ENCODE assay signal across 15 cellular contexts in the genomic region with DNA sequence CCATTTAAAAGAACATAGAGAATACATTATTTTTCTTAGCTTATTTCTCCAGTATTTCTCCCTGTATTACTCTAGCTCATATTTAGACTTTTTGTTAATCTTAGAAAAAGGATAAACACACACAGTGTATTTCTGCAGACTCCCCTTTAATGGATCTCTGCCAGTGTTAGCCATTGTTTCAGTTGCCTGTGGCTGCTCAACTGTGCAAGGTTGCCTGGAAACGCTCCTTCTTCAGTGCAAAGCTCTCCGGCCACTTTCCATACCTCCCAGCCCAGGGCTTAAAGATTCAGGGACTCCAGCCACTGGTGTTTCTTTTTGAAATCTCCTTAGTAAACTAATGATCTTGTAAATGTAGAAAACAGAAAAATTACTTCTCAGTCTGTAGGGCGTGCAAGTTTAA.
DNase-seq lines count a peak whose midpoint lies in the region; ATAC-seq and TF ChIP-seq lines count a peak whose summit lies in the region.
"Had no signal": no experiment of that assay in that cellular context is flagged by ENCODE, and none has a peak within 500 bp of the region (broad histone marks: within the 10 kb centered on the region; RNA-seq: fewer than 3 reads in every experiment).

No MANE protein-coding gene starts in this region.

- H3K27me3 Mint-ChIP-seq in CD4-positive, alpha-beta T cell, result no peaks in the 10 kb centered on the region

- no peak for TF ChIP-seq CTCF in astrocyte of the spinal cord (IDR thresholded peaks at IDR 0.05; ENCODE audit: low read depth, low read length)
- TF ChIP-seq CTCF in CD4-positive, alpha-beta T cell (IDR thresholded peaks at IDR 0.05), result no peak

- ATAC-seq in CD4-positive, alpha-beta T cell (ENCODE audit: poor library complexity), result no peak
- ATAC-seq: left ventricle myocardium superior had no signal

- H3K18ac ChIP-seq in mesendoderm (ENCODE audit: low read length), result no peak overlapping the region

- H4K5ac ChIP-seq in mesendoderm (ENCODE audit: low read length), result no peak overlapping the region

- no peaks in the 10 kb centered on the region for H3K79me2 ChIP-seq in mesendoderm (ENCODE audit: control insufficient read depth, insufficient read depth, low read length)

- WGBS in mesendoderm (ENCODE audit: extremely low coverage, insufficient coverage, low lambda C conversion rate), result no CpG with 5 or more reads among the region's 3 CpGs

- H3K27ac Mint-ChIP-seq in CD4-positive, alpha-beta T cell, result no peak overlapping the region

- H3K36me3 Mint-ChIP-seq in CD4-positive, alpha-beta T cell (ENCODE audit: low read depth), result no peaks in the 10 kb centered on the region

- H3K4me1 Mint-ChIP-seq in CD4-positive, alpha-beta T cell (ENCODE audit: low read depth), result no peaks in the 10 kb centered on the region

- H3K56ac ChIP-seq in mesendoderm (ENCODE audit: low read length), result no peak overlapping the region

- no peak overlapping the region for H3K23ac ChIP-seq in mesendoderm (ENCODE audit: low read length)

- no peaks in the 10 kb centered on the region for H3K79me1 ChIP-seq in mesendoderm (ENCODE audit: low read length)

- no peak overlapping the region for H4K8ac ChIP-seq in mesendoderm (ENCODE audit: low read depth, low read length)

- no peak overlapping the region for H3K4me2 ChIP-seq in mesendoderm (ENCODE audit: low read length)
- H3K4me2 ChIP-seq: KMS-11 had no signal

- intact Hi-C loops in CD4-positive, alpha-beta T cell (cut with DNase I, micrococcal nuclease), result no loop called here

- no peaks in the 10 kb centered on the region for H3K36me3 ChIP-seq in mesendoderm (ENCODE audit: control insufficient read depth, insufficient read depth, low read length)
- H3K36me3 ChIP-seq: pancreas had no signal

- H3K27ac ChIP-seq in mesendoderm (ENCODE audit: low read depth, low read length), result no peak overlapping the region
- H3K27ac ChIP-seq in CD4-positive, alpha-beta T cell (ENCODE audit: low read depth, low read length), result no peak overlapping the region
- H3K27ac ChIP-seq: KMS-11, pancreas had no signal

- H2BK120ac ChIP-seq in mesendoderm (ENCODE audit: low read depth, low read length), result no peak overlapping the region

- POLR2A ChIA-PET in CD4-positive, alpha-beta T cell (lab: Charles Lee), result no interaction called here

- no peak overlapping the region for H2AK5ac ChIP-seq in mesendoderm (ENCODE audit: low read length)

- DNase-seq in DMS79 (lab: John Stamatoyannopoulos, UW), result peak; percentile 54
- peak; percentile 87 for DNase-seq in NCI-H2081 treated with DMSO at 0.1 percent for 48 hours (lab: John Stamatoyannopoulos, UW)
- DNase-seq in astrocyte of the spinal cord (ENCODE audit: low read depth, low spot score), result peak; percentile 59
- DNase-seq in medulla oblongata (ENCODE audit: extremely low spot score), result peak; percentile 81
- DNase-seq in erythroblast (lab: John Stamatoyannopoulos, UW), result no peak
- no peak for DNase-seq in mesendoderm
- DNase-seq in CD4-positive, alpha-beta T cell, result no peak
- DNase-seq in ureter (ENCODE audit: low spot score), result no peak
- DNase-seq: activated CD8-positive, alpha-beta memory T cell treated with anti-CD3 and anti-CD28 coated beads, Interleukin-2, amount 50 U/mL, for 48 hours; AML-193; H7; left ventricle myocardium superior; pancreas; stimulated activated CD4-positive, alpha-beta T cell treated with anti-CD3 and anti-CD28 coated beads, Interleukin-4, amount 100 ng/mL, for 4 hours had no signal

- H3K4me3 ChIP-seq in astrocyte of the spinal cord (ENCODE audit: low read depth, low read length) (no peak overlapping the region), mesendoderm (ENCODE audit: low read length) (no peak overlapping the region)
- H3K4me3 ChIP-seq: pancreas had no signal

- H3K9ac ChIP-seq in mesendoderm (ENCODE audit: low read length), result no peak overlapping the region
- H3K9ac ChIP-seq: KMS-11 had no signal

- CTCF ChIA-PET in CD4-positive, alpha-beta T cell (lab: Charles Lee), result no interaction called here

- no peak for TF ChIP-seq POLR2A in erythroblast (IDR thresholded peaks at IDR 0.05; ENCODE audit: low read length)

- H2BK15ac ChIP-seq in mesendoderm (replicated peaks; ENCODE audit: low read depth), result no peak overlapping the region

- no peaks in the 10 kb centered on the region for H3K27me3 ChIP-seq in mesendoderm (ENCODE audit: insufficient read depth, low read length, poor library complexity)
- H3K27me3 ChIP-seq in CD4-positive, alpha-beta T cell (ENCODE audit: control insufficient read depth, insufficient read depth, low read length), result no peaks in the 10 kb centered on the region
- H3K27me3 ChIP-seq: pancreas had no signal

- in situ Hi-C loops in astrocyte of the spinal cord (cut with HindIII; ENCODE audit: low sequenced_read_pairs), result no loop called here

- H3K4me1 ChIP-seq in mesendoderm (ENCODE audit: control insufficient read depth, low read depth, low read length), result peaks cover 4% of the 10 kb centered on the region
- H3K4me1 ChIP-seq: pancreas had no signal

- H3K4ac ChIP-seq in mesendoderm (ENCODE audit: low read depth, low read length), result no peak overlapping the region

- no peak overlapping the region for H2BK5ac ChIP-seq in mesendoderm (ENCODE audit: low read length)

- no peaks in the 10 kb centered on the region for H3K9me3 Mint-ChIP-seq in CD4-positive, alpha-beta T cell

- no peak overlapping the region for H3K4me3 Mint-ChIP-seq in CD4-positive, alpha-beta T cell

- H3K9me3 ChIP-seq in CD4-positive, alpha-beta T cell (ENCODE audit: control insufficient read depth, low read length), result no peaks in the 10 kb centered on the region
- H3K9me3 ChIP-seq: pancreas had no signal

Comparison
In these comparisons a context has a peak if more than half of its experiments do, and no peak if none do; other contexts are left out.
1. DNase-seq: peak in DMS79 (single experiment), NCI-H2081 treated with DMSO at 0.1 percent for 48 hours (single experiment), astrocyte of the spinal cord (single experiment) and medulla oblongata (single experiment); none in erythroblast (0 of 2), mesendoderm (single experiment), CD4-positive, alpha-beta T cell (0 of 10) and ureter (single experiment).